ENCODE assay signal across 19 cellular contexts in the genomic region with DNA sequence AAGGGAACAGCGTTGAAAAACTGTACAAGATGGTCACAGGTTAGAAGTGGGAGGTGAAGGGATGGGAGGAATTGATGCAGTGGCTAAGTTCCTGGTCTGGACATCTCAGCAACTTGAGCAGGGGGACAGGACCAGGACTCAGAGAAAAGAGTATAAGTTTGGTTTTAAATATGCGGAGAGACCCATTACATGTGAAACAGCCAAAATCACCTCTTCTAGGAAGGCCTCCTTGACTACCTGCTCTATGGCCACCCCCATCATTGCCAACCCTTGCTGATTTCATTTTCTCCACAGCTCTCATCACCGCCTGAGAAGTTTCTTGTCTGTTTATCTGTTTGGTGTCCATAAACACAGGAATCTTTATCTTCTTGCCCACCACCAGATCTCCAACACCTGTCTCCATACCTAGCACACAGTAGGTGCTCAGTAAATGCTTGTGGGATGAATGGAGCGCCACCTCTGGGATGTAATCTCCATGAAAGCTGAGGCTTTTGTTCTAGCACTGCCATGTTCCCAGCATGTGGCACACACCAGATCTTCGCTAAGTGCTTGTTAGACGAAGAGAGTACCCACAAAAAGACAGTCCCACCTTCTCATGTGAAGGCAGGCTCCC. TPM values are rescaled to one million over a fixed set of nuclear protein-coding genes. Genes with fewer than 3 reads are reported as not detected.
DNase-seq lines count a peak whose midpoint lies in the region; ATAC-seq, FAIRE-seq and TF ChIP-seq lines count a peak whose summit lies in the region.
"Had no signal": no experiment of that assay in that cellular context is flagged by ENCODE, and none has a peak within 500 bp of the region (broad histone marks: within the 10 kb centered on the region; RNA-seq: fewer than 3 reads in every experiment).

No MANE protein-coding gene starts in this region.

- H4K20me1 ChIP-seq in K562 (replicated peaks; ENCODE audit: control insufficient read depth, insufficient read depth, low read length) = no peaks in the 10 kb centered on the region

- no peak for TF ChIP-seq EP300 in A549 (IDR thresholded peaks at IDR 0.05)
- no peak for TF ChIP-seq EP300 in K562 (IDR thresholded peaks at IDR 0.05; ENCODE audit: low read length)

- no peak overlapping the region for H2BK5ac ChIP-seq in neuronal stem cell (ENCODE audit: low read length)

- H2BK15ac ChIP-seq in neuronal stem cell (ENCODE audit: low read length) = no peak overlapping the region

- no peak overlapping the region for H4K91ac ChIP-seq in neuronal stem cell (ENCODE audit: low read depth, low read length, poor library complexity)

- no peak overlapping the region for H3K4ac ChIP-seq in neuronal stem cell (ENCODE audit: low read length)

- no peak for TF ChIP-seq RAD21 in A549 (conservative IDR thresholded peaks at IDR 0.05 in 1 of 2, IDR thresholded peaks at IDR 0.05 in 1 of 2)
- no peak for TF ChIP-seq RAD21 in K562 (CRISPR knock-in tag; conservative IDR thresholded peaks at IDR 0.05 in 1 of 2, IDR thresholded peaks at IDR 0.05 in 1 of 2)

- TF ChIP-seq POLR2A in A549 (IDR thresholded peaks at IDR 0.05; ENCODE audit: low read length) (no peak), K562 (conservative IDR thresholded peaks at IDR 0.05) (no peak)

- no peaks in the 10 kb centered on the region for H3K36me3 ChIP-seq in K562 (ENCODE audit: control insufficient read depth, insufficient read depth, low read length)
- H3K36me3 ChIP-seq in neuronal stem cell (replicated peaks in 1 of 2; ENCODE audit: control insufficient read depth in 2 of 2, insufficient read depth in 2 of 2, low read length in 2 of 2) = no peaks in the 10 kb centered on the region

- 0 out of 3 replicates have a peak, but pooled peaks cover 3% of the 10 kb centered on the region for H3K9me3 ChIP-seq in A549
- no peaks in the 10 kb centered on the region for H3K9me3 ChIP-seq in K562 (replicated peaks; ENCODE audit: control insufficient read depth, insufficient read depth, low read depth, low read length)
- no peaks in the 10 kb centered on the region for H3K9me3 ChIP-seq in neuronal stem cell (replicated peaks in 1 of 2; ENCODE audit: control insufficient read depth in 2 of 2, insufficient read depth in 1 of 2, low read depth in 1 of 2, low read length in 2 of 2)

- ATAC-seq in A549 (no peak), K562 (no peak), HG03139 (IDR thresholded peaks at IDR 0.05; ENCODE audit: unreplicated experiment) (no peak)
- ATAC-seq: GM23338, HCT116 had no signal

- no peak overlapping the region for H2BK12ac ChIP-seq in neuronal stem cell (ENCODE audit: low read length)

- H4K8ac ChIP-seq in neuronal stem cell (ENCODE audit: low read depth, low read length) = no peak overlapping the region

- H3K9ac ChIP-seq in K562 (ENCODE audit: insufficient read depth in 1 of 2, low read depth in 2 of 2, low read length in 2 of 2) = no peak overlapping the region
- H3K9ac ChIP-seq in neuronal stem cell (ENCODE audit: low read depth, low read length, poor library complexity) = no peak overlapping the region

- H2AK5ac ChIP-seq in neuronal stem cell (ENCODE audit: low read depth, low read length) = no peak overlapping the region

- H3K27ac ChIP-seq in A549 = no peak overlapping the region
- no peak overlapping the region for H3K27ac ChIP-seq in K562 (ENCODE audit: extremely low read depth, low read depth, low read length)
- H3K27ac ChIP-seq in neuronal stem cell (replicated peaks; ENCODE audit: low read length) = no peak overlapping the region

- POLR2A ChIA-PET in A549 (lab: Yijun Ruan, JAX) = no interaction called here
- POLR2A ChIA-PET in K562 (lab: Yijun Ruan, JAX) = interaction anchor here (1.0 to 1.7 kb wide), 2 partner anchors 10 to 23 kb away, joined by 3 to 6 read pairs; no protein-coding TSS in a partner anchor

- H3K18ac ChIP-seq in neuronal stem cell (ENCODE audit: low read length) = peak overlapping the region; percentile 8

- H3K27me3 ChIP-seq in K562 (ENCODE audit: control insufficient read depth in 2 of 2, insufficient read depth in 2 of 2, low read length in 2 of 2) = peaks cover 23 to 33% of the 10 kb centered on the region in 2 experiments
- H3K27me3 ChIP-seq in neuronal stem cell (ENCODE audit: control insufficient read depth in 3 of 3, insufficient read depth in 3 of 3, low read depth in 1 of 3, low read length in 3 of 3) = peaks cover 0 to 2% (median 0%) of the 10 kb centered on the region in 3 experiments

- FAIRE-seq in A549 (lab: Jason Lieb, UNC) (no peak), K562 (lab: Jason Lieb, UNC) (no peak)
- FAIRE-seq: GM12891, GM18507 had no signal

- H3K4me2 ChIP-seq in A549 = no peak overlapping the region
- no peak overlapping the region for H3K4me2 ChIP-seq in K562 (ENCODE audit: insufficient read depth, low read length)
- H3K4me2 ChIP-seq in neuronal stem cell (ENCODE audit: insufficient read depth, low read length, poor library complexity, severe bottlenecking) = no peak overlapping the region
- H3K4me2 ChIP-seq: GM23338 had no signal

- no TSS peak for BruUV-seq in K562 (replicated peaks; lab: Mats Ljungman, UMichigan)

- no peak overlapping the region for H3K23ac ChIP-seq in neuronal stem cell (ENCODE audit: low read depth, low read length, poor library complexity)

- H3K79me2 ChIP-seq in K562 (ENCODE audit: control insufficient read depth, insufficient read depth, low read length) = no peaks in the 10 kb centered on the region

- H3K4me3 ChIP-seq in A549 (no peak overlapping the region), K562 (no peak overlapping the region), neuronal stem cell (ENCODE audit: low read length in 2 of 2) (no peak overlapping the region)
- H3K4me3 ChIP-seq: GM23338 had no signal

- TF ChIP-seq CTCF in A549 (IDR thresholded peaks at IDR 0.05) = no peak
- TF ChIP-seq CTCF in K562 (IDR thresholded peaks at IDR 0.05 in 2 of 3, conservative IDR thresholded peaks at IDR 0.05 in 1 of 3; ENCODE audit: insufficient read depth in 2 of 3, low read depth in 1 of 3, low read length in 3 of 3) = no peak

- in situ Hi-C loops in K562 (cut with MboI) = no loop called here

- H3K14ac ChIP-seq in neuronal stem cell (ENCODE audit: low read length) = no peak overlapping the region

- H3K9me1 ChIP-seq in K562 (ENCODE audit: control insufficient read depth, insufficient read depth, low read length) = no peaks in the 10 kb centered on the region

- H2BK120ac ChIP-seq in neuronal stem cell (ENCODE audit: low read depth, low read length) = no peak overlapping the region

- CTCF ChIA-PET in A549 (lab: Yijun Ruan, JAX) (interaction anchor here (8.2 kb wide), 1 partner anchor 17 kb away, joined by 77 read pairs; no protein-coding TSS in a partner anchor), K562 (lab: Yijun Ruan, JAX; ENCODE audit: low intra/inter-chr PET ratio) (no interaction called here)

- H2AFZ ChIP-seq in K562 (ENCODE audit: low read depth, low read length) (no peak overlapping the region), neuronal stem cell (ENCODE audit: low read length) (no peak overlapping the region)
- H2AFZ ChIP-seq: GM23338 had no signal

- DNase-seq in A549 (ENCODE audit: low read depth in 1 of 2, low spot score in 1 of 2) (no peak), K562 (ENCODE audit: extremely low read depth in 1 of 4, low spot score in 3 of 4) (no peak), neuronal stem cell (ENCODE audit: low spot score) (no peak), amniotic stem cell (lab: John Stamatoyannopoulos, UW) (no peak), NCI-H446 treated with DMSO at 0.1 percent for 48 hours (lab: John Stamatoyannopoulos, UW) (no peak)
- DNase-seq: 8988T; C1 segment of cervical spinal cord; Calu3; CD4-positive, alpha-beta memory T cell; COR-L47; DMS53; DMS79 treated with DMSO at 0.1 percent for 48 hours; GF-D8; H9 had no signal

- no peaks in the 10 kb centered on the region for H3K79me1 ChIP-seq in neuronal stem cell (ENCODE audit: low read depth, low read length)

- intact Hi-C loops in K562 (cut with micrococcal nuclease) = no loop called here

- WGBS in A549 (ENCODE audit: missing lambda C conversion rate) = 57% methylated on average over 6 of the region's 6 CpGs
- 8% methylated on average over 6 of the region's 6 CpGs for WGBS in K562 (ENCODE audit: insufficient coverage, low coverage, missing lambda C conversion rate)
- WGBS in neuronal stem cell (ENCODE audit: extremely low coverage in 2 of 2, insufficient read length in 2 of 2, insufficient replicate concordance in 1 of 2), 2 donors = no CpG with 5 or more reads among the region's 6 CpGs

- H3K4me1 ChIP-seq in A549 (no peaks in the 10 kb centered on the region), K562 (replicated peaks in 1 of 2; ENCODE audit: control insufficient read depth in 2 of 2, insufficient read depth in 2 of 2, low read length in 2 of 2) (no peaks in the 10 kb centered on the region), neuronal stem cell (ENCODE audit: control insufficient read depth in 2 of 2, insufficient read depth in 1 of 2, low read depth in 1 of 2, low read length in 2 of 2) (no peaks in the 10 kb centered on the region)

RNA-seq across cellular contexts. Expression of a gene that starts 11.2 kb away (rescaled TPM):
- polyA plus RNA-seq in A549 (2011; rRNA removed) = 2.9 and 3.0 TPM in 2 replicates
- polyA plus RNA-seq in A549 (2012; cell fraction: cytosol; rRNA removed) = 5.1 and 7.4 TPM in 2 replicates
- 11.4 and 15.4 TPM in 2 replicates for polyA plus RNA-seq in A549 (2012; cell fraction: nucleus; rRNA removed)
- 5.8 to 7.3 TPM (median 7.1 TPM) in 3 replicates for polyA plus RNA-seq in A549 (2017; fragmentation: RNase III; extraction: RNeasy Plus Mini Kit Qiagen cat#74134 plus additional on column Dnase treatment)
- polyA minus RNA-seq in A549 (2011; rRNA and poly(A)+ RNA removed) = 1.6 and 2.4 TPM in 2 replicates
- total RNA-seq in K562 (2011; cell fraction: chromatin; rRNA removed; ENCODE audit: low replicate concordance) = 4.2 and 14.8 TPM in 2 replicates
- total RNA-seq in K562 (2011; cell fraction: nucleolus; rRNA removed) = 14.1 and 15.7 TPM in 2 replicates
- total RNA-seq in K562 (2011; cell fraction: nucleoplasm; rRNA removed) = 6.2 and 8.2 TPM in 2 replicates
- 6.2 and 8.0 TPM in 2 replicates for total RNA-seq in K562 (2014; rRNA removed)
- 1.3 and 1.5 TPM in 2 replicates for total RNA-seq in K562 (2014; rRNA removed; fragmentation: Illumina TruSeq; extraction: Trizol)
- total RNA-seq in K562 (2015; rRNA removed; fragmentation: Illumina TruSeq; extraction: Trizol) = 3.0 and 3.5 TPM in 2 replicates
- total RNA-seq in K562 (2021) = 8.9 and 12.4 TPM in 2 replicates
- 2.2 and 2.5 TPM in 2 replicates for polyA plus RNA-seq in K562 (2011; rRNA removed)
- polyA plus RNA-seq in K562 (2011; cell fraction: cytosol; rRNA removed) = 2.8 and 8.2 TPM in 2 replicates
- 6.7 and 12.1 TPM in 2 replicates for polyA plus RNA-seq in K562 (2011; cell fraction: nucleus; rRNA removed)
- 6.0 and 7.5 TPM in 2 replicates for polyA plus RNA-seq in K562 (2012)
- polyA plus RNA-seq in K562 (2014; fragmentation: Illumina TruSeq; extraction: Trizol) = 3.4 and 5.7 TPM in 2 replicates
- under 1 TPM; 0.03 to 0.17 TPM for polyA plus RNA-seq in K562 (2014; fragmentation: Nextera tagmentation; extraction: Ambion mirVana)
- 6.9 and 7.2 TPM in 2 replicates for polyA plus RNA-seq in K562 (2014; rRNA removed)
- polyA minus RNA-seq in K562 (2011; rRNA and poly(A)+ RNA removed) = 0.84 and 1.5 TPM in 2 replicates
- polyA minus RNA-seq in K562 (2011; cell fraction: cytosol; rRNA and poly(A)+ RNA removed) = 2.2 and 4.1 TPM in 2 replicates
- 3.6 and 4.3 TPM in 2 replicates for polyA minus RNA-seq in K562 (2011; cell fraction: nucleus; rRNA and poly(A)+ RNA removed)
- 10.7 TPM for polyA plus RNA-seq in neuronal stem cell (2013, experiment 1 of 2)
- 11.2 TPM for polyA plus RNA-seq in neuronal stem cell (2013, experiment 2 of 2)

RNA-seq across cellular contexts. Expression of a gene that starts 25.7 kb away (rescaled TPM):
- polyA plus RNA-seq in A549 (2011; rRNA removed) (2.3 and 2.9 TPM in 2 replicates), A549 (2017; fragmentation: RNase III; extraction: RNeasy Plus Mini Kit Qiagen cat#74134 plus additional on column Dnase treatment) (2.4 to 2.5 TPM (median 2.5 TPM) in 3 replicates), K562 (2011; rRNA removed) (28.2 and 32.5 TPM in 2 replicates), K562 (2014; fragmentation: Illumina TruSeq; extraction: Trizol) (59.9 and 64.4 TPM in 2 replicates), K562 (2014; fragmentation: Nextera tagmentation; extraction: Ambion mirVana) (10 to 100 TPM; 10.8 to 14.3 TPM), K562 (2014; rRNA removed) (38.6 and 41.3 TPM in 2 replicates)
- 2.1 and 2.8 TPM in 2 replicates for polyA plus RNA-seq in A549 (2012; cell fraction: cytosol; rRNA removed)
- 2.5 and 2.9 TPM in 2 replicates for polyA plus RNA-seq in A549 (2012; cell fraction: nucleus; rRNA removed)
- 2.5 and 2.6 TPM in 2 replicates for polyA minus RNA-seq in A549 (2011; rRNA and poly(A)+ RNA removed)
- total RNA-seq in K562 (2011; cell fraction: chromatin; rRNA removed; ENCODE audit: low replicate concordance) = 50.2 and 69.6 TPM in 2 replicates
- 38.4 and 40.4 TPM in 2 replicates for total RNA-seq in K562 (2011; cell fraction: nucleolus; rRNA removed)
- total RNA-seq in K562 (2011; cell fraction: nucleoplasm; rRNA removed) = 52.1 and 86.9 TPM in 2 replicates
- total RNA-seq in K562 (2014; rRNA removed) (46.7 and 52.0 TPM in 2 replicates), K562 (2014; rRNA removed; fragmentation: Illumina TruSeq; extraction: Trizol) (37.4 and 46.7 TPM in 2 replicates), K562 (2015; rRNA removed; fragmentation: Illumina TruSeq; extraction: Trizol) (22.9 and 23.4 TPM in 2 replicates), K562 (2021) (63.8 and 75.3 TPM in 2 replicates)
- polyA plus RNA-seq in K562 (2011; cell fraction: cytosol; rRNA removed) = 33.3 and 57.9 TPM in 2 replicates
- polyA plus RNA-seq in K562 (2011; cell fraction: nucleus; rRNA removed) = 25.5 and 39.5 TPM in 2 replicates
- polyA plus RNA-seq in K562 (2012) = 29.2 and 33.2 TPM in 2 replicates
- polyA minus RNA-seq in K562 (2011; rRNA and poly(A)+ RNA removed) = 22.2 and 28.8 TPM in 2 replicates
- 40.8 and 46.0 TPM in 2 replicates for polyA minus RNA-seq in K562 (2011; cell fraction: cytosol; rRNA and poly(A)+ RNA removed)
- 10.2 and 14.4 TPM in 2 replicates for polyA minus RNA-seq in K562 (2011; cell fraction: nucleus; rRNA and poly(A)+ RNA removed)
- polyA plus RNA-seq in neuronal stem cell (2013, experiment 1 of 2) = 6.5 TPM
- 6.3 TPM for polyA plus RNA-seq in neuronal stem cell (2013, experiment 2 of 2)
